1 cellular context compared by ENCODE assay signal in the genomic region with DNA sequence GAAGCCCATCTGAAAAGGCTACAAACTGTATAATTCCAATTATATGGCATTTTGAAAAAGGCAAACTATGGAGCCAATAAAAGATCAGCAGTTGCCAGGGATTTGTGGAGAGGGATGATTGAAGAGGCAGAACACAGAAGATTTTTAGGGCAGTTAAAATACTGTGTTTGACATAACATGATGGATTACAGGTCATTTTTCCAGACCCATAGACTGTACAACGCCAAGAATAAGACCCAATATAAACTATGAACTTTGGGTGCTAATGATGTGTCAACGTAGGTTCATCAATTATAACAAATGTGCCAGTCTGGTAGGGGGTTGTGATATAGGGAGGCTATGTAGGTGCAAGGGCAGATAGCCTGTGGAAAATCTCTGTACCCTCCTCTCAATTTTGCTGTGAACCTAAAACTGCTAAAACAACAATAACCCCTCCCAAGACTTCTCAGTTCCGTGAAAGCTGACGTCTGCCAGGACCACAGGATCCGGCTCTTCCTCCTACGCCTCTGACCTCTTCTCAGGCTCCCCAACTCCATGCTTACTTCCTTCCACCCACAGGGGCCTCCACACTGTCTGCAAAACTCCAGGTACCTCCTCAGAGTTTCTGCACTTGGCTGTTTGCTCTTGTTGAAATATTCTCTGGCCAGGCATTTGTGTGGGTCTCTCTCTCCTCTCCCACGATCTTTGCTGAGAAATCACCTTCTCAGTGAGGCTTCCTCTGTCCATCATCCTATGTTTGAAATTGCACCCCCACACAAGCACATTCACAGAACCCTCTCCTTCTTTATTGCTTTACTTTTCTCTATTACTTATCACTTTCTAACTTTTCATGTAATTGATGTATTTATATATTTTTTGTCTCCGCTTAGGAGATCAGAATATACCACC.
TF ChIP-seq lines count a peak whose summit lies in the region.

No MANE protein-coding gene starts in this region.

TF ChIP-seq in K562, 482 proteins besides CTCF, POLR2A, EP300 and RAD21 (continued from another document and continues in another):
- TF ChIP-seq, protein P1, sequence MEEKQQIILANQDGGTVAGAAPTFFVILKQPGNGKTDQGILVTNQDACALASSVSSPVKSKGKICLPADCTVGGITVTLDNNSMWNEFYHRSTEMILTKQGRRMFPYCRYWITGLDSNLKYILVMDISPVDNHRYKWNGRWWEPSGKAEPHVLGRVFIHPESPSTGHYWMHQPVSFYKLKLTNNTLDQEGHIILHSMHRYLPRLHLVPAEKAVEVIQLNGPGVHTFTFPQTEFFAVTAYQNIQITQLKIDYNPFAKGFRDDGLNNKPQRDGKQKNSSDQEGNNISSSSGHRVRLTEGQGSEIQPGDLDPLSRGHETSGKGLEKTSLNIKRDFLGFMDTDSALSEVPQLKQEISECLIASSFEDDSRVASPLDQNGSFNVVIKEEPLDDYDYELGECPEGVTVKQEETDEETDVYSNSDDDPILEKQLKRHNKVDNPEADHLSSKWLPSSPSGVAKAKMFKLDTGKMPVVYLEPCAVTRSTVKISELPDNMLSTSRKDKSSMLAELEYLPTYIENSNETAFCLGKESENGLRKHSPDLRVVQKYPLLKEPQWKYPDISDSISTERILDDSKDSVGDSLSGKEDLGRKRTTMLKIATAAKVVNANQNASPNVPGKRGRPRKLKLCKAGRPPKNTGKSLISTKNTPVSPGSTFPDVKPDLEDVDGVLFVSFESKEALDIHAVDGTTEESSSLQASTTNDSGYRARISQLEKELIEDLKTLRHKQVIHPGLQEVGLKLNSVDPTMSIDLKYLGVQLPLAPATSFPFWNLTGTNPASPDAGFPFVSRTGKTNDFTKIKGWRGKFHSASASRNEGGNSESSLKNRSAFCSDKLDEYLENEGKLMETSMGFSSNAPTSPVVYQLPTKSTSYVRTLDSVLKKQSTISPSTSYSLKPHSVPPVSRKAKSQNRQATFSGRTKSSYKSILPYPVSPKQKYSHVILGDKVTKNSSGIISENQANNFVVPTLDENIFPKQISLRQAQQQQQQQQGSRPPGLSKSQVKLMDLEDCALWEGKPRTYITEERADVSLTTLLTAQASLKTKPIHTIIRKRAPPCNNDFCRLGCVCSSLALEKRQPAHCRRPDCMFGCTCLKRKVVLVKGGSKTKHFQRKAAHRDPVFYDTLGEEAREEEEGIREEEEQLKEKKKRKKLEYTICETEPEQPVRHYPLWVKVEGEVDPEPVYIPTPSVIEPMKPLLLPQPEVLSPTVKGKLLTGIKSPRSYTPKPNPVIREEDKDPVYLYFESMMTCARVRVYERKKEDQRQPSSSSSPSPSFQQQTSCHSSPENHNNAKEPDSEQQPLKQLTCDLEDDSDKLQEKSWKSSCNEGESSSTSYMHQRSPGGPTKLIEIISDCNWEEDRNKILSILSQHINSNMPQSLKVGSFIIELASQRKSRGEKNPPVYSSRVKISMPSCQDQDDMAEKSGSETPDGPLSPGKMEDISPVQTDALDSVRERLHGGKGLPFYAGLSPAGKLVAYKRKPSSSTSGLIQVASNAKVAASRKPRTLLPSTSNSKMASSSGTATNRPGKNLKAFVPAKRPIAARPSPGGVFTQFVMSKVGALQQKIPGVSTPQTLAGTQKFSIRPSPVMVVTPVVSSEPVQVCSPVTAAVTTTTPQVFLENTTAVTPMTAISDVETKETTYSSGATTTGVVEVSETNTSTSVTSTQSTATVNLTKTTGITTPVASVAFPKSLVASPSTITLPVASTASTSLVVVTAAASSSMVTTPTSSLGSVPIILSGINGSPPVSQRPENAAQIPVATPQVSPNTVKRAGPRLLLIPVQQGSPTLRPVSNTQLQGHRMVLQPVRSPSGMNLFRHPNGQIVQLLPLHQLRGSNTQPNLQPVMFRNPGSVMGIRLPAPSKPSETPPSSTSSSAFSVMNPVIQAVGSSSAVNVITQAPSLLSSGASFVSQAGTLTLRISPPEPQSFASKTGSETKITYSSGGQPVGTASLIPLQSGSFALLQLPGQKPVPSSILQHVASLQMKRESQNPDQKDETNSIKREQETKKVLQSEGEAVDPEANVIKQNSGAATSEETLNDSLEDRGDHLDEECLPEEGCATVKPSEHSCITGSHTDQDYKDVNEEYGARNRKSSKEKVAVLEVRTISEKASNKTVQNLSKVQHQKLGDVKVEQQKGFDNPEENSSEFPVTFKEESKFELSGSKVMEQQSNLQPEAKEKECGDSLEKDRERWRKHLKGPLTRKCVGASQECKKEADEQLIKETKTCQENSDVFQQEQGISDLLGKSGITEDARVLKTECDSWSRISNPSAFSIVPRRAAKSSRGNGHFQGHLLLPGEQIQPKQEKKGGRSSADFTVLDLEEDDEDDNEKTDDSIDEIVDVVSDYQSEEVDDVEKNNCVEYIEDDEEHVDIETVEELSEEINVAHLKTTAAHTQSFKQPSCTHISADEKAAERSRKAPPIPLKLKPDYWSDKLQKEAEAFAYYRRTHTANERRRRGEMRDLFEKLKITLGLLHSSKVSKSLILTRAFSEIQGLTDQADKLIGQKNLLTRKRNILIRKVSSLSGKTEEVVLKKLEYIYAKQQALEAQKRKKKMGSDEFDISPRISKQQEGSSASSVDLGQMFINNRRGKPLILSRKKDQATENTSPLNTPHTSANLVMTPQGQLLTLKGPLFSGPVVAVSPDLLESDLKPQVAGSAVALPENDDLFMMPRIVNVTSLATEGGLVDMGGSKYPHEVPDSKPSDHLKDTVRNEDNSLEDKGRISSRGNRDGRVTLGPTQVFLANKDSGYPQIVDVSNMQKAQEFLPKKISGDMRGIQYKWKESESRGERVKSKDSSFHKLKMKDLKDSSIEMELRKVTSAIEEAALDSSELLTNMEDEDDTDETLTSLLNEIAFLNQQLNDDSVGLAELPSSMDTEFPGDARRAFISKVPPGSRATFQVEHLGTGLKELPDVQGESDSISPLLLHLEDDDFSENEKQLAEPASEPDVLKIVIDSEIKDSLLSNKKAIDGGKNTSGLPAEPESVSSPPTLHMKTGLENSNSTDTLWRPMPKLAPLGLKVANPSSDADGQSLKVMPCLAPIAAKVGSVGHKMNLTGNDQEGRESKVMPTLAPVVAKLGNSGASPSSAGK (IDR thresholded peaks at IDR 0.05) = 0 out of 2 replicates have a peak, but pooled peaks have one; percentile 9
- no peak for TF ChIP-seq FOXO4 (CRISPR knock-in tag; IDR thresholded peaks at IDR 0.05)
- TF ChIP-seq ZNF24 (IDR thresholded peaks at IDR 0.05) = no peak
- TF ChIP-seq, protein P2, sequence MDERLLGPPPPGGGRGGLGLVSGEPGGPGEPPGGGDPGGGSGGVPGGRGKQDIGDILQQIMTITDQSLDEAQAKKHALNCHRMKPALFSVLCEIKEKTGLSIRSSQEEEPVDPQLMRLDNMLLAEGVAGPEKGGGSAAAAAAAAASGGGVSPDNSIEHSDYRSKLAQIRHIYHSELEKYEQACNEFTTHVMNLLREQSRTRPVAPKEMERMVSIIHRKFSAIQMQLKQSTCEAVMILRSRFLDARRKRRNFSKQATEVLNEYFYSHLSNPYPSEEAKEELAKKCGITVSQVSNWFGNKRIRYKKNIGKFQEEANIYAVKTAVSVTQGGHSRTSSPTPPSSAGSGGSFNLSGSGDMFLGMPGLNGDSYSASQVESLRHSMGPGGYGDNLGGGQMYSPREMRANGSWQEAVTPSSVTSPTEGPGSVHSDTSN (CRISPR knock-in tag; IDR thresholded peaks at IDR 0.05; ENCODE audit: low read depth) = no peak
- TF ChIP-seq, protein P2 (tag; conservative IDR thresholded peaks at IDR 0.05; ENCODE audit: low read depth) = peak; percentile 62
- peak; percentile 62; the same call in 1 of the 2 replicates for TF ChIP-seq JUND (IDR thresholded peaks at IDR 0.05; ENCODE audit: borderline replicate concordance, low read depth, low read length)
- TF ChIP-seq JUND (tag; IDR thresholded peaks at IDR 0.05; ENCODE audit: borderline replicate concordance, low read depth, low read length) = no peak; the same call in 2 of the 3 replicates
- peak; percentile 39 for TF ChIP-seq PRDM10 (IDR thresholded peaks at IDR 0.05; ENCODE audit: partially characterized antibody)
- 0 out of 2 replicates have a peak, but pooled peaks have one; percentile 37 for TF ChIP-seq ZBTB40 (IDR thresholded peaks at IDR 0.05)
- TF ChIP-seq ZBTB40 (CRISPR knock-in tag; IDR thresholded peaks at IDR 0.05) = no peak
- 0 out of 2 replicates have a peak, but pooled peaks have one; percentile 20 for TF ChIP-seq SMARCE1 (IDR thresholded peaks at IDR 0.05)
- TF ChIP-seq U2AF1 (optimal IDR thresholded peaks at IDR 0.05; ENCODE audit: low read depth, low read length) = no peak
